In genomic region chr6:43976706-43977403, GRCh38 we compare ENCODE assay signal across 19 cellular contexts.
DNase-seq lines count a peak whose midpoint lies in the region; ATAC-seq and TF ChIP-seq lines count a peak whose summit lies in the region.
"Had no signal": no experiment of that assay in that cellular context is flagged by ENCODE, and none has a peak within 500 bp of the region (broad histone marks: within the 10 kb centered on the region; RNA-seq: fewer than 3 reads in every experiment).

No MANE protein-coding gene starts in this region.

- no peak overlapping the region for H3K27ac Mint-ChIP-seq in immature natural killer cell

- H3K79me2 ChIP-seq in PC-3 (ENCODE audit: low read length): no peaks in the 10 kb centered on the region

- no peaks in the 10 kb centered on the region for H3K9me2 ChIP-seq in PC-3 (replicated peaks; ENCODE audit: low read length)
- H3K9me2 ChIP-seq: SK-N-SH had no signal

- H3K9ac ChIP-seq in PC-3 (ENCODE audit: low read length): no peak overlapping the region
- H3K9ac ChIP-seq: BLaER1 treated with 17β-estradiol and CSF1 and Interleukin-3, amounts not matched to agents 10 nM and 100 nM; SK-N-SH had no signal

- H3K4me1 ChIP-seq in PC-3 (ENCODE audit: insufficient read depth, low read length) (peaks cover 57% of the 10 kb centered on the region), thyroid gland (peaks cover 32 to 43% of the 10 kb centered on the region in 2 donors)

- TF ChIP-seq CTCF in PC-3 (conservative IDR thresholded peaks at IDR 0.05; ENCODE audit: low read depth, low read length) (no peak), thyroid gland (IDR thresholded peaks at IDR 0.05) (no peak)

- no peak for TF ChIP-seq POLR2A in thyroid gland (IDR thresholded peaks at IDR 0.05)

- H3K9me3 ChIP-seq in PC-3 (ENCODE audit: low read length): 0 out of 2 replicates have a peak, but pooled peaks cover 7% of the 10 kb centered on the region
- no peaks in the 10 kb centered on the region for H3K9me3 ChIP-seq in thyroid gland
- H3K9me3 ChIP-seq: SK-N-SH had no signal

- no peaks in the 10 kb centered on the region for H3K9me3 Mint-ChIP-seq in immature natural killer cell

- H3K36me3 ChIP-seq in PC-3 (ENCODE audit: low read depth, low read length) (peaks cover 6% of the 10 kb centered on the region; the same call in 1 of the 2 replicates), thyroid gland (no peaks in the 10 kb centered on the region)

- CTCF ChIA-PET in PC-3 (lab: Charles Lee): no interaction called here

- no TSS peak for BruUV-seq in PC-3 (replicated peaks; lab: Mats Ljungman, UMichigan)

- H3K4me1 Mint-ChIP-seq in immature natural killer cell: peaks cover 13 to 16% of the 10 kb centered on the region in 2 donors

- peaks cover 7 to 10% (median 8%) of the 10 kb centered on the region in 3 donors for H3K27me3 Mint-ChIP-seq in immature natural killer cell (ENCODE audit: low read depth in 3 of 3)

- peak; percentile 15 for DNase-seq in cardiac septum (ENCODE audit: low spot score)
- no peak for DNase-seq in left ventricle myocardium superior
- DNase-seq in PC-3: peak; percentile 32
- peak; percentile 32 for DNase-seq in fibroblast of peridontal ligament (ENCODE audit: extremely low read depth)
- peak; percentile 57 to 59 for DNase-seq in thyroid gland
- DNase-seq in immature natural killer cell: no peak
- DNase-seq in dermis blood vessel endothelial cell: no peak
- DNase-seq: 8988T, KG1, NCI-H1417, NCI-H1694 treated with DMSO at 0.1 percent for 48 hours, NCI-H2081 treated with DMSO at 0.1 percent for 48 hours, NCI-H2171 treated with DMSO at 0.1 percent for 48 hours, NCI-H446 treated with DMSO at 0.1 percent for 48 hours, NCI-H526 treated with DMSO at 0.1 percent for 48 hours, SK-N-SH had no signal

- WGBS in thyroid gland, 2 donors: 65 to 67% methylated on average over 5 of the region's 5 CpGs

- H3K27ac ChIP-seq in PC-3 (ENCODE audit: low read length): no peak overlapping the region
- no peak overlapping the region for H3K27ac ChIP-seq in thyroid gland
- H3K27ac ChIP-seq: HL-60 had no signal

- peak overlapping the region in 1 of 5 donors; percentile 3 for H3K4me3 Mint-ChIP-seq in immature natural killer cell

- no peaks in the 10 kb centered on the region for H3K36me3 Mint-ChIP-seq in immature natural killer cell

- H3K4me3 ChIP-seq in PC-3 (ENCODE audit: low read length): no peak overlapping the region
- H3K4me3 ChIP-seq in thyroid gland (replicated peaks in 1 of 3): no peak overlapping the region
- H3K4me3 ChIP-seq: BLaER1 treated with 17β-estradiol and CSF1 and Interleukin-3, amounts not matched to agents 10 nM and 100 nM had no signal

- H4K20me1 ChIP-seq in PC-3 (ENCODE audit: low read length): no peaks in the 10 kb centered on the region
- H4K20me1 ChIP-seq: BLaER1 treated with 17β-estradiol and CSF1 and Interleukin-3, amounts not matched to agents 10 nM and 100 nM had no signal

- H3F3A ChIP-seq in PC-3 (ENCODE audit: low read length, unreplicated experiment): peaks cover 4% of the 10 kb centered on the region

- H3K4me2 ChIP-seq in PC-3 (ENCODE audit: low read length): no peak overlapping the region
- H3K4me2 ChIP-seq: SK-N-SH had no signal

- intact Hi-C loops in cardiac septum (cut with DNase I): no loop called here
- intact Hi-C loops in left ventricle myocardium superior (cut with micrococcal nuclease): no loop called here
- intact Hi-C loops in PC-3 (cut with micrococcal nuclease): no loop called here
- intact Hi-C loops in thyroid gland (cut with DNase I): no loop called here

- H3K27me3 ChIP-seq in PC-3 (ENCODE audit: low read length) (no peaks in the 10 kb centered on the region), thyroid gland (no peaks in the 10 kb centered on the region)
- H3K27me3 ChIP-seq: BLaER1 treated with 17β-estradiol and CSF1 and Interleukin-3, amounts not matched to agents 10 nM and 100 nM had no signal

- ATAC-seq in left ventricle myocardium superior (no peak), PC-3 (no peak), HG02938 (IDR thresholded peaks at IDR 0.05; ENCODE audit: unreplicated experiment) (no peak)

- H2AFZ ChIP-seq in PC-3 (ENCODE audit: low read length): no peak overlapping the region

- POLR2A ChIA-PET in PC-3 (lab: Charles Lee; ENCODE audit: unreplicated experiment): no interaction called here

Comparison
In these comparisons a context has a peak if more than half of its experiments do, and no peak if none do; other contexts are left out.
1. DNase-seq: peak in cardiac septum (single experiment), PC-3 (single experiment), fibroblast of peridontal ligament (single experiment) and thyroid gland (2 of 2); none in left ventricle myocardium superior (single experiment), immature natural killer cell (0 of 3) and dermis blood vessel endothelial cell (single experiment).